11 cellular contexts compared by ENCODE assay signal in genomic region chr17:78739331-78739853, GRCh38. TPM values are rescaled to one million over a fixed set of nuclear protein-coding genes. Genes with fewer than 3 reads are reported as not detected.
DNase-seq lines count a peak whose midpoint lies in the region; ATAC-seq and TF ChIP-seq lines count a peak whose summit lies in the region.
"Had no signal": no experiment of that assay in that cellular context is flagged by ENCODE, and none has a peak within 500 bp of the region (broad histone marks: within the 10 kb centered on the region; RNA-seq: fewer than 3 reads in every experiment).

No MANE protein-coding gene starts in this region.

- peak overlapping the region; percentile 19 for H3K27ac ChIP-seq in thymus (ENCODE audit: low read depth)
- H3K27ac ChIP-seq: RWPE1 had no signal

- peak overlapping the region; percentile 54 for H3K27ac Mint-ChIP-seq in endothelial cell (ENCODE audit: unreplicated experiment)

- TF ChIP-seq CTCF in endothelial cell (IDR thresholded peaks at IDR 0.05; ENCODE audit: unreplicated experiment) = no peak

- H3K27me3 ChIP-seq in thymus (ENCODE audit: control insufficient read depth, insufficient read depth) = no peaks in the 10 kb centered on the region

- no peaks in the 10 kb centered on the region for H3K36me3 ChIP-seq in thymus (ENCODE audit: control insufficient read depth, insufficient read depth)

- WGBS in thymus = 45% methylated on average over 7 of the region's 7 CpGs

- H3K27me3 Mint-ChIP-seq in endothelial cell (ENCODE audit: unreplicated experiment) = peaks cover 7% of the 10 kb centered on the region

- peaks cover 6% of the 10 kb centered on the region for H3K36me3 Mint-ChIP-seq in endothelial cell (ENCODE audit: low read depth, unreplicated experiment)

- peaks cover 29% of the 10 kb centered on the region for H3K4me1 ChIP-seq in thymus (ENCODE audit: control insufficient read depth, insufficient read depth, low read length)

- ATAC-seq in Right ventricle myocardium inferior (peak; percentile 19), left cardiac atrium (no peak), GM21528 (IDR thresholded peaks at IDR 0.05; ENCODE audit: low FRiP score, unreplicated experiment) (no peak)

- no peaks in the 10 kb centered on the region for H3K9me3 ChIP-seq in thymus (ENCODE audit: control insufficient read depth)

- peak overlapping the region; percentile 45 for H3K4me3 Mint-ChIP-seq in endothelial cell (ENCODE audit: unreplicated experiment)

- H3K4me3 ChIP-seq in thymus (ENCODE audit: low read length) = no peak overlapping the region

- H3K4me1 Mint-ChIP-seq in endothelial cell (ENCODE audit: unreplicated experiment) = peaks cover 72% of the 10 kb centered on the region

- no peaks in the 10 kb centered on the region for H3K9me3 Mint-ChIP-seq in endothelial cell (ENCODE audit: unreplicated experiment)

- DNase-seq in Right ventricle myocardium inferior (ENCODE audit: missing footprints) (no peak), left cardiac atrium (no peak), SKM-1 treated with dmso at 0.1 percent for 144 hours (lab: John Stamatoyannopoulos, UW; ENCODE audit: unreplicated experiment) (peak; percentile 20), endothelial cell (ENCODE audit: low spot score) (no peak), NCI-H1048 (lab: John Stamatoyannopoulos, UW) (no peak)
- no peak for DNase-seq in stimulated activated CD4-positive, alpha-beta T cell treated with anti-CD3 and anti-CD28 coated beads, Interleukin-4, amount 100 ng/mL, for 24 hours
- DNase-seq: NCI-H345; stimulated activated CD4-positive, alpha-beta T cell treated with anti-CD3 and anti-CD28 coated beads, Interleukin-4, amount 100 ng/mL, for 1 hour had no signal

- intact Hi-C loops in Right ventricle myocardium inferior (cut with DNase I) (loop anchor here (5.0 to 10.0 kb wide), 2 partner anchors 45 to 103 kb away; partner anchors contain the start of genes CYTH1 and USP36), left cardiac atrium (cut with DNase I) (no loop called here)

RNA-seq across cellular contexts. Expression of gene CYTH1, which starts 42.7 kb away (rescaled TPM):
- total RNA-seq in Right ventricle myocardium inferior = 34.0 TPM
- 10 to 100 TPM; 33.9 to 45.3 TPM for total RNA-seq in left cardiac atrium
- total RNA-seq in endothelial cell (ENCODE audit: unreplicated experiment) = 73.3 TPM
- 91.7 TPM for polyA plus RNA-seq in thymus
